ENCODE assay signal across 1 cellular context in genomic region chr11:14411818-14412217, GRCh38.
TF ChIP-seq lines count a peak whose summit lies in the region.

No MANE protein-coding gene starts in this region.

TF ChIP-seq in IMR-90, 13 proteins besides CTCF, POLR2A, EP300 and RAD21 (continued from another document):
- no peak for TF ChIP-seq USF2 (IDR thresholded peaks at IDR 0.05; ENCODE audit: low read depth, low read length)
- no peak for TF ChIP-seq CHD1 (IDR thresholded peaks at IDR 0.05; ENCODE audit: low read depth, low read length)
- no peak for TF ChIP-seq MXI1 (IDR thresholded peaks at IDR 0.05; ENCODE audit: borderline replicate concordance, low read depth, low read length)
- no peak for TF ChIP-seq MAZ (IDR thresholded peaks at IDR 0.05; ENCODE audit: borderline replicate concordance, low read depth, low read length)
- TF ChIP-seq RCOR1 (IDR thresholded peaks at IDR 0.05; ENCODE audit: insufficient replicate concordance, low read length): no peak
- no peak for TF ChIP-seq MAFK (IDR thresholded peaks at IDR 0.05; ENCODE audit: low read depth, low read length)
